Comparison of ENCODE assay signal across 8 cellular contexts in genomic region chr3:195271859-195272243, GRCh38. TPM values are rescaled to one million over a fixed set of nuclear protein-coding genes. Genes with fewer than 3 reads are reported as not detected.
DNase-seq lines count a peak whose midpoint lies in the region; ATAC-seq and TF ChIP-seq lines count a peak whose summit lies in the region.

No MANE protein-coding gene starts in this region.

- CTCF ChIA-PET in HEK293 (lab: Yijun Ruan, JAX) = interaction anchor here (0.8 to 2.9 kb wide), 19 partner anchors 10 to 601 kb away, joined by 3 to 92 read pairs (median 6); partner anchors contain the start of genes ACAP2, LSG1 and PPP1R2

- H3K79me2 ChIP-seq in hepatocyte (peaks cover 21% of the 10 kb centered on the region), smooth muscle cell (ENCODE audit: low read depth) (peaks cover 18% of the 10 kb centered on the region)

- H3K9me3 ChIP-seq in HEK293 (ENCODE audit: control insufficient read depth, insufficient read depth, low read depth, low read length) = no peaks in the 10 kb centered on the region
- no peaks in the 10 kb centered on the region for H3K9me3 ChIP-seq in hepatocyte (ENCODE audit: low read depth)
- no peaks in the 10 kb centered on the region for H3K9me3 ChIP-seq in smooth muscle cell (replicated peaks; ENCODE audit: low read depth)

- H3K27ac ChIP-seq in HEK293 (ENCODE audit: extremely low read depth, low read depth, low read length) (no peak overlapping the region), hepatocyte (peak overlapping the region; percentile 19), smooth muscle cell (ENCODE audit: low read depth) (no peak overlapping the region)

- peaks cover 0 to 13% of the 10 kb centered on the region in 2 experiments; a peak in 1 of 3 replicates for H3K36me3 ChIP-seq in HEK293 (ENCODE audit: control insufficient read depth in 2 of 2, insufficient read depth in 1 of 2, low read length in 2 of 2)
- no peaks in the 10 kb centered on the region for H3K36me3 ChIP-seq in hepatocyte (replicated peaks; ENCODE audit: insufficient read depth, low read depth)
- no peaks in the 10 kb centered on the region for H3K36me3 ChIP-seq in smooth muscle cell (ENCODE audit: low read depth)

- ATAC-seq in GM18498 (IDR thresholded peaks at IDR 0.05; ENCODE audit: unreplicated experiment) (no peak), HG03025 (IDR thresholded peaks at IDR 0.05; ENCODE audit: low FRiP score, unreplicated experiment) (no peak), GM19324 (IDR thresholded peaks at IDR 0.05; ENCODE audit: low FRiP score, unreplicated experiment) (no peak)

- POLR2A ChIA-PET in HEK293 (lab: Yijun Ruan, JAX) = interaction anchor here (1.0 to 1.6 kb wide), 4 partner anchors 10 to 271 kb away, joined by 3 to 11 read pairs (median 4); partner anchors contain the start of genes ACAP2 and PPP1R2

- no peak for TF ChIP-seq CTCF in HEK293 (tag by site-specific recombination; IDR thresholded peaks at IDR 0.05)
- no peak for TF ChIP-seq CTCF in WI38 (IDR thresholded peaks at IDR 0.05; ENCODE audit: low read depth, low read length)
- TF ChIP-seq CTCF in hepatocyte (IDR thresholded peaks at IDR 0.05; ENCODE audit: poor library complexity) = no peak
- no peak for TF ChIP-seq CTCF in smooth muscle cell (IDR thresholded peaks at IDR 0.05; ENCODE audit: borderline replicate concordance, insufficient read depth, poor library complexity, severe bottlenecking)

- H3K9me2 ChIP-seq in hepatocyte (replicated peaks; ENCODE audit: insufficient read depth) = no peaks in the 10 kb centered on the region

- no peak overlapping the region for H3K9ac ChIP-seq in smooth muscle cell (ENCODE audit: low read depth)

- H3K4me3 ChIP-seq in HEK293 (ENCODE audit: low read depth, low read length) = peak overlapping the region; percentile 81
- peak overlapping the region; percentile 70 for H3K4me3 ChIP-seq in WI38 (ENCODE audit: low read depth, low read length)
- peak overlapping the region; percentile 23 for H3K4me3 ChIP-seq in hepatocyte
- peak overlapping the region; percentile 75 for H3K4me3 ChIP-seq in smooth muscle cell

- H2AFZ ChIP-seq in hepatocyte (peak overlapping the region; percentile 9), smooth muscle cell (ENCODE audit: low read depth) (no peak overlapping the region)

- no peaks in the 10 kb centered on the region for H3F3A ChIP-seq in smooth muscle cell (ENCODE audit: low read depth)

- H3K4me2 ChIP-seq in hepatocyte (peak overlapping the region; percentile 100), smooth muscle cell (peak overlapping the region; percentile 98)

- no peaks in the 10 kb centered on the region for H4K20me1 ChIP-seq in hepatocyte (ENCODE audit: insufficient read depth, poor library complexity, severe bottlenecking)
- H4K20me1 ChIP-seq in smooth muscle cell (ENCODE audit: low read depth) = peaks cover 12% of the 10 kb centered on the region

- no peak for DNase-seq in hepatocyte (ENCODE audit: low spot score)
- no peak for DNase-seq in smooth muscle cell (lab: John Stamatoyannopoulos, UW; ENCODE audit: unreplicated experiment)
- DNase-seq in HT-29 (ENCODE audit: low spot score) = no peak

- H3K4me1 ChIP-seq in HEK293 (ENCODE audit: control insufficient read depth, insufficient read depth, low read length) (no peaks in the 10 kb centered on the region), hepatocyte (ENCODE audit: insufficient read depth) (peaks cover 13% of the 10 kb centered on the region), smooth muscle cell (ENCODE audit: low read depth) (peaks cover 9% of the 10 kb centered on the region)

- no peaks in the 10 kb centered on the region for H3K27me3 ChIP-seq in hepatocyte
- H3K27me3 ChIP-seq in smooth muscle cell (ENCODE audit: low read depth) = no peaks in the 10 kb centered on the region

- WGBS in hepatocyte (ENCODE audit: low lambda C conversion rate, missing lambda C conversion rate) = 7% methylated on average over 3 of the region's 3 CpGs
- WGBS in smooth muscle cell (ENCODE audit: low lambda C conversion rate) = 21% methylated on average over 3 of the region's 3 CpGs

TF ChIP-seq in HEK293, 187 proteins besides CTCF, POLR2A, EP300 and RAD21:
- TF ChIP-seq ZBTB17 (tag by site-specific recombination; IDR thresholded peaks at IDR 0.05) = 0 out of 2 replicates have a peak, but pooled peaks have one; percentile 12
- TF ChIP-seq MZF1 (tag by site-specific recombination; IDR thresholded peaks at IDR 0.05; ENCODE audit: borderline replicate concordance) = no peak
- TF ChIP-seq GLIS1 (tag by site-specific recombination; IDR thresholded peaks at IDR 0.05) = 0 out of 2 replicates have a peak, but pooled peaks have one; percentile 3
- no peak for TF ChIP-seq ZNF16 (tag by site-specific recombination; IDR thresholded peaks at IDR 0.05; ENCODE audit: low read depth)
- no peak for TF ChIP-seq ZNF324 (tag by site-specific recombination; IDR thresholded peaks at IDR 0.05)

RNA-seq across cellular contexts. Expression of gene XXYLT1, which starts 0.9 kb away (rescaled TPM):
- total RNA-seq in hepatocyte (22.3 and 25.6 TPM in 2 replicates), smooth muscle cell (22.2 and 28.7 TPM in 2 replicates)
- polyA plus RNA-seq in hepatocyte (15.8 and 20.9 TPM in 2 replicates), smooth muscle cell (24.4 and 35.4 TPM in 2 replicates)
- 20.9 and 23.8 TPM in 2 replicates for total RNA-seq in HT-29 (2014; rRNA removed; shearing (Covaris generic))

Comparison
In these comparisons a context has a peak if more than half of its experiments do, and no peak if none do; other contexts are left out.
1. H3K4me3 ChIP-seq: peak in every context shown above with its lines; median percentile 81 in HEK293; 75 in smooth muscle cell; 70 in WI38; 23 in hepatocyte.